In the genomic region with DNA sequence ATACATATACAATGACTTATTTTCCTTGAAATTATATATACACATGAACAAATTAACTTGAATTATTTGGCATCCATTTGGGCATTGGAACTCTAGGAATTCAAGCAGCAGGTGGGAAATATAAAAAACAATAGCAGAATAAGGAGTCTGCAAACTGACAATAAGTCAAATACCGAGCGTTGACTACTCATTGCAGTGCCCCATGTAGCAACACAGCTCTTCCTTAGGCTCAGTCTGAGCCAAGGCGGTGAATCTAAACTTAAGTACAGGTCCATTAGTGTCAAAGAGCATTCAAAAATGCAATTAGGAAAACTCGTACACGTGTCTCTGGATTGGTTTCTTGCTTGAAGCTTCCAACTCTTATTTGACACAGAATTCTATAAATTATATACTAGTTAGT, we compare ENCODE assay signal across 23 cellular contexts.
DNase-seq lines count a peak whose midpoint lies in the region; ATAC-seq and TF ChIP-seq lines count a peak whose summit lies in the region.
"Had no signal": no experiment of that assay in that cellular context is flagged by ENCODE, and none has a peak within 500 bp of the region (broad histone marks: within the 10 kb centered on the region; RNA-seq: fewer than 3 reads in every experiment).

No MANE protein-coding gene starts in this region.

- no peak overlapping the region for H3K4me2 ChIP-seq in neural progenitor cell
- H3K4me2 ChIP-seq: A549; BLaER1 treated with 17β-estradiol and CSF1 and Interleukin-3, amounts not matched to agents 10 nM and 100 nM had no signal

- POLR2A ChIA-PET in WTC11 (lab: Charles Lee) = no interaction called here

- no peak overlapping the region for H3K9ac ChIP-seq in neural progenitor cell
- H3K9ac ChIP-seq: BLaER1 treated with 17β-estradiol and CSF1 and Interleukin-3, amounts not matched to agents 10 nM and 100 nM had no signal

- H3K4me3 Mint-ChIP-seq in WTC11 = no peak overlapping the region
- no peak overlapping the region for H3K4me3 Mint-ChIP-seq in neural progenitor cell
- H3K4me3 Mint-ChIP-seq: CD4-positive, alpha-beta memory T cell had no signal

- H3F3A ChIP-seq in neural progenitor cell (ENCODE audit: low read depth) = no peaks in the 10 kb centered on the region

- peaks cover 11% of the 10 kb centered on the region for H3K4me1 Mint-ChIP-seq in WTC11
- no peaks in the 10 kb centered on the region for H3K4me1 Mint-ChIP-seq in neural progenitor cell
- H3K4me1 Mint-ChIP-seq: CD4-positive, alpha-beta memory T cell had no signal

- H2AFZ ChIP-seq in neural progenitor cell (replicated peaks) = peak overlapping the region; percentile 64

- H3K27me3 ChIP-seq in neural progenitor cell (no peaks in the 10 kb centered on the region), ascending aorta (no peaks in the 10 kb centered on the region)
- H3K27me3 ChIP-seq: BE2C; BLaER1 treated with 17β-estradiol and CSF1 and Interleukin-3, amounts not matched to agents 10 nM and 100 nM had no signal

- H3K9me3 ChIP-seq in neural progenitor cell (ENCODE audit: low read depth) (peaks cover 3% of the 10 kb centered on the region), ascending aorta (peaks cover 0 to 5% of the 10 kb centered on the region in 2 donors)
- H3K9me3 ChIP-seq: A549, BE2C had no signal

- H3K27me3 Mint-ChIP-seq in WTC11 (ENCODE audit: low read depth) (no peaks in the 10 kb centered on the region), neural progenitor cell (ENCODE audit: insufficient read depth, low read depth) (peaks cover 5% of the 10 kb centered on the region)

- no peaks in the 10 kb centered on the region for H3K36me3 ChIP-seq in neural progenitor cell
- no peaks in the 10 kb centered on the region for H3K36me3 ChIP-seq in ascending aorta
- H3K36me3 ChIP-seq: BE2C; BLaER1 treated with 17β-estradiol and CSF1 and Interleukin-3, amounts not matched to agents 10 nM and 100 nM had no signal

- intact Hi-C loops in ascending aorta (cut with DNase I) = no loop called here

- H3K9me3 Mint-ChIP-seq in WTC11 = peaks cover 5% of the 10 kb centered on the region
- peaks cover 6% of the 10 kb centered on the region for H3K9me3 Mint-ChIP-seq in neural progenitor cell

- no peaks in the 10 kb centered on the region for H4K20me1 ChIP-seq in neural progenitor cell (ENCODE audit: low read depth)
- H4K20me1 ChIP-seq: BLaER1 treated with 17β-estradiol and CSF1 and Interleukin-3, amounts not matched to agents 10 nM and 100 nM had no signal

- H3K79me2 ChIP-seq in neural progenitor cell (ENCODE audit: low read depth) = no peaks in the 10 kb centered on the region

- peak; percentile 75 for ATAC-seq in WTC11
- ATAC-seq in HG02798 (IDR thresholded peaks at IDR 0.05; ENCODE audit: poor library complexity, unreplicated experiment) = no peak
- ATAC-seq: A549 had no signal

- DNase-seq in NCI-H1105 treated with DMSO at 0.1 percent for 48 hours (lab: John Stamatoyannopoulos, UW) (peak; percentile 28), NCI-H1105 (lab: John Stamatoyannopoulos, UW) (no peak), WTC11 (ENCODE audit: low spot score) (no peak), iPS-NIHi11 (ENCODE audit: low spot score) (peak; percentile 14), neural progenitor cell (ENCODE audit: low spot score) (no peak), C1 segment of cervical spinal cord (lab: John Stamatoyannopoulos, UW) (no peak), ascending aorta (ENCODE audit: low spot score in 2 of 2) (no peak)
- DNase-seq: 8988T; ACHN; AML-193; BE2C; Calu3; CD4-positive, alpha-beta memory T cell; COR-L47; DMS53; DMS79 treated with DMSO at 0.1 percent for 48 hours; GF-D8; GOT3; H7; HCEC 1CT had no signal

- no peaks in the 10 kb centered on the region for H3K36me3 Mint-ChIP-seq in WTC11
- no peaks in the 10 kb centered on the region for H3K36me3 Mint-ChIP-seq in neural progenitor cell
- H3K36me3 Mint-ChIP-seq: CD4-positive, alpha-beta memory T cell had no signal

- no peaks in the 10 kb centered on the region for H3K4me1 ChIP-seq in neural progenitor cell
- H3K4me1 ChIP-seq in ascending aorta = no peaks in the 10 kb centered on the region
- H3K4me1 ChIP-seq: A549; BE2C; BLaER1 treated with 17β-estradiol and CSF1 and Interleukin-3, amounts not matched to agents 10 nM and 100 nM had no signal

- H3K4me3 ChIP-seq in neural progenitor cell (no peak overlapping the region), ascending aorta (no peak overlapping the region)
- H3K4me3 ChIP-seq: A549; BLaER1 treated with 17β-estradiol and CSF1 and Interleukin-3, amounts not matched to agents 10 nM and 100 nM had no signal

- no peak for TF ChIP-seq CTCF in WTC11 (IDR thresholded peaks at IDR 0.05)
- no peak for TF ChIP-seq CTCF in neural progenitor cell (IDR thresholded peaks at IDR 0.05)
- TF ChIP-seq CTCF in ascending aorta (IDR thresholded peaks at IDR 0.05) = no peak

- CTCF ChIA-PET in WTC11 (lab: Charles Lee) = no interaction called here

- H3K27ac Mint-ChIP-seq in WTC11 (no peak overlapping the region), neural progenitor cell (no peak overlapping the region)
- H3K27ac Mint-ChIP-seq: CD4-positive, alpha-beta memory T cell had no signal

- no peak overlapping the region for H3K27ac ChIP-seq in neural progenitor cell
- H3K27ac ChIP-seq in ascending aorta = no peak overlapping the region
- H3K27ac ChIP-seq: A549; BLaER1 treated with 17β-estradiol and CSF1 and Interleukin-3, amounts not matched to agents 10 nM and 100 nM had no signal

TF ChIP-seq in WTC11, 78 proteins besides CTCF, POLR2A, EP300 and RAD21:
- no peak for TF ChIP-seq FOXK1 (CRISPR knock-in tag; IDR thresholded peaks at IDR 0.05)
- no peak for TF ChIP-seq ZNF121 (CRISPR knock-in tag; IDR thresholded peaks at IDR 0.05)
- TF ChIP-seq PRDM15 (CRISPR knock-in tag; IDR thresholded peaks at IDR 0.05) = no peak
- no peak for TF ChIP-seq ZNF232 (CRISPR knock-in tag; IDR thresholded peaks at IDR 0.05)
- TF ChIP-seq, protein P1, sequence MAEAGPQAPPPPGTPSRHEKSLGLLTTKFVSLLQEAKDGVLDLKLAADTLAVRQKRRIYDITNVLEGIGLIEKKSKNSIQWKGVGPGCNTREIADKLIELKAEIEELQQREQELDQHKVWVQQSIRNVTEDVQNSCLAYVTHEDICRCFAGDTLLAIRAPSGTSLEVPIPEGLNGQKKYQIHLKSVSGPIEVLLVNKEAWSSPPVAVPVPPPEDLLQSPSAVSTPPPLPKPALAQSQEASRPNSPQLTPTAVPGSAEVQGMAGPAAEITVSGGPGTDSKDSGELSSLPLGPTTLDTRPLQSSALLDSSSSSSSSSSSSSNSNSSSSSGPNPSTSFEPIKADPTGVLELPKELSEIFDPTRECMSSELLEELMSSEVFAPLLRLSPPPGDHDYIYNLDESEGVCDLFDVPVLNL (CRISPR knock-in tag; IDR thresholded peaks at IDR 0.05; ENCODE audit: borderline replicate concordance, low read depth) = no peak
- TF ChIP-seq, protein P2, sequence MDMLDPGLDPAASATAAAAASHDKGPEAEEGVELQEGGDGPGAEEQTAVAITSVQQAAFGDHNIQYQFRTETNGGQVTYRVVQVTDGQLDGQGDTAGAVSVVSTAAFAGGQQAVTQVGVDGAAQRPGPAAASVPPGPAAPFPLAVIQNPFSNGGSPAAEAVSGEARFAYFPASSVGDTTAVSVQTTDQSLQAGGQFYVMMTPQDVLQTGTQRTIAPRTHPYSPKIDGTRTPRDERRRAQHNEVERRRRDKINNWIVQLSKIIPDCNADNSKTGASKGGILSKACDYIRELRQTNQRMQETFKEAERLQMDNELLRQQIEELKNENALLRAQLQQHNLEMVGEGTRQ (CRISPR knock-in tag; IDR thresholded peaks at IDR 0.05) = no peak
- no peak for TF ChIP-seq RORB (CRISPR knock-in tag; IDR thresholded peaks at IDR 0.05)
- no peak for TF ChIP-seq CREB1 (CRISPR knock-in tag; IDR thresholded peaks at IDR 0.05)
- no peak for TF ChIP-seq FOXJ3 (CRISPR knock-in tag; IDR thresholded peaks at IDR 0.05; ENCODE audit: borderline replicate concordance)
- TF ChIP-seq ATF6 (CRISPR knock-in tag; IDR thresholded peaks at IDR 0.05) = no peak

Comparison
In these comparisons a context has a peak if more than half of its experiments do, and no peak if none do; other contexts are left out.
1. DNase-seq: peak in NCI-H1105 treated with DMSO at 0.1 percent for 48 hours (single experiment) and iPS-NIHi11 (single experiment); none in NCI-H1105 (single experiment), WTC11 (single experiment), neural progenitor cell (single experiment), C1 segment of cervical spinal cord (0 of 14) and ascending aorta (0 of 2).